20 cellular contexts compared by ENCODE assay signal in genomic region chr4:47494124-47494430, GRCh38. TPM values are rescaled to one million over a fixed set of nuclear protein-coding genes. Genes with fewer than 3 reads are reported as not detected.
DNase-seq lines count a peak whose midpoint lies in the region; ATAC-seq, FAIRE-seq and TF ChIP-seq lines count a peak whose summit lies in the region.
"Had no signal": no experiment of that assay in that cellular context is flagged by ENCODE, and none has a peak within 500 bp of the region (broad histone marks: within the 10 kb centered on the region; RNA-seq: fewer than 3 reads in every experiment).

No MANE protein-coding gene starts in this region.

- H3K27ac Mint-ChIP-seq in naive B cell, result peak overlapping the region in 5 of 6 donors; percentile 30 to 87 (median 70)
- no peak overlapping the region for H3K27ac Mint-ChIP-seq in activated T-helper 1 cell treated with anti-CD3 and anti-CD28 coated beads, Interleukin-12 subunit alpha, Interleukin-12 subunit beta, Interleukin-2, Interleukin-4 antibody, amounts not matched to agents 30 ng/mL and 10 ng/mL and 1 ng/mL, durations not matched to agents 14 hours and 24 hours and 36 hours
- H3K27ac Mint-ChIP-seq: CD14-positive monocyte, H9 had no signal

- peak; percentile 18 for ATAC-seq in GM21360 (IDR thresholded peaks at IDR 0.05; ENCODE audit: unreplicated experiment)
- ATAC-seq in naive B cell (ENCODE audit: low read depth in 2 of 2), result no peak
- no peak for ATAC-seq in GM21737 (IDR thresholded peaks at IDR 0.05; ENCODE audit: unreplicated experiment)
- no peak for ATAC-seq in HG03025 (IDR thresholded peaks at IDR 0.05; ENCODE audit: low FRiP score, unreplicated experiment)
- ATAC-seq: A549, SK-N-SH treated with all-trans-retinoic acid at 6 μM for 48 hours had no signal

- peak; percentile 32 for FAIRE-seq in D721Med (lab: Jason Lieb, UNC)
- FAIRE-seq: A549 had no signal

- H3K4me1 Mint-ChIP-seq in naive B cell, result peaks cover 48 to 65% (median 64%) of the 10 kb centered on the region in 3 donors
- peaks cover 5% of the 10 kb centered on the region for H3K4me1 Mint-ChIP-seq in activated T-helper 1 cell treated with anti-CD3 and anti-CD28 coated beads, Interleukin-12 subunit alpha, Interleukin-12 subunit beta, Interleukin-2, Interleukin-4 antibody, amounts not matched to agents 30 ng/mL and 10 ng/mL and 1 ng/mL, durations not matched to agents 14 hours and 24 hours and 36 hours (ENCODE audit: low read depth)

- no peak overlapping the region for H2AFZ ChIP-seq in Karpas-422 (ENCODE audit: low read length)

- no peaks in the 10 kb centered on the region for H3K9me3 ChIP-seq in Karpas-422 (ENCODE audit: low read length)
- H3K9me3 ChIP-seq: A549, Caco-2, Peyer's patch had no signal

- peak overlapping the region in 5 of 8 donors; percentile 10 to 73 (median 34) for H3K4me3 Mint-ChIP-seq in naive B cell
- no peak overlapping the region for H3K4me3 Mint-ChIP-seq in activated T-helper 1 cell treated with anti-CD3 and anti-CD28 coated beads, Interleukin-12 subunit alpha, Interleukin-12 subunit beta, Interleukin-2, Interleukin-4 antibody, amounts not matched to agents 30 ng/mL and 10 ng/mL and 1 ng/mL, durations not matched to agents 14 hours and 24 hours and 36 hours
- H3K4me3 Mint-ChIP-seq: CD14-positive monocyte, H9 had no signal

- H3K79me2 ChIP-seq in Karpas-422 (ENCODE audit: low read length), result peaks cover 65% of the 10 kb centered on the region

- intact Hi-C loops in activated T-helper 1 cell treated with anti-CD3 and anti-CD28 coated beads, Interleukin-12 subunit alpha, Interleukin-12 subunit beta, Interleukin-2, Interleukin-4 antibody, amounts not matched to agents 30 ng/mL and 10 ng/mL and 1 ng/mL, durations not matched to agents 14 hours and 24 hours and 36 hours (cut with micrococcal nuclease), result no loop called here

- H3K36me3 Mint-ChIP-seq in naive B cell, result peaks cover 14 to 20% of the 10 kb centered on the region in 2 donors
- H3K36me3 Mint-ChIP-seq in activated T-helper 1 cell treated with anti-CD3 and anti-CD28 coated beads, Interleukin-12 subunit alpha, Interleukin-12 subunit beta, Interleukin-2, Interleukin-4 antibody, amounts not matched to agents 30 ng/mL and 10 ng/mL and 1 ng/mL, durations not matched to agents 14 hours and 24 hours and 36 hours (ENCODE audit: low read depth), result no peaks in the 10 kb centered on the region

- H3K27me3 ChIP-seq in Karpas-422 (ENCODE audit: low read length), result no peaks in the 10 kb centered on the region
- H3K27me3 ChIP-seq: Peyer's patch had no signal

- peak overlapping the region; percentile 47 for H3K4me2 ChIP-seq in Karpas-422 (ENCODE audit: low read depth, low read length, poor library complexity, severe bottlenecking)
- H3K4me2 ChIP-seq: A549 had no signal

- no peak for TF ChIP-seq CTCF in D721Med (IDR thresholded peaks at IDR 0.05; ENCODE audit: insufficient read depth, missing control alignments)

- DNase-seq in D721Med (ENCODE audit: insufficient read length, low spot score) (no peak), Karpas-422 (no peak), naive B cell (no peak), dermis blood vessel endothelial cell (no peak)
- no peak for DNase-seq in activated T-helper 1 cell treated with anti-CD3 and anti-CD28 coated beads, Interleukin-12 subunit alpha, Interleukin-12 subunit beta, Interleukin-2, Interleukin-4 antibody, amounts not matched to agents 30 ng/mL and 10 ng/mL and 1 ng/mL, durations not matched to agents 14 hours and 24 hours and 36 hours (ENCODE audit: low spot score)
- DNase-seq: Caco-2, DMS53, H9, NCI-H1105 treated with DMSO at 0.1 percent for 48 hours, NCI-H187, NCI-H2171, NCI-H774, Peyer's patch, SHP77 had no signal

- peaks cover 61% of the 10 kb centered on the region for H3K4me1 ChIP-seq in Karpas-422 (ENCODE audit: low read length)
- H3K4me1 ChIP-seq: A549, Caco-2 had no signal

- peak overlapping the region; percentile 36; the same call in 1 of the 2 replicates for H3K9ac ChIP-seq in Karpas-422 (ENCODE audit: low read length)

- no peaks in the 10 kb centered on the region for H3K27me3 Mint-ChIP-seq in naive B cell
- no peaks in the 10 kb centered on the region for H3K27me3 Mint-ChIP-seq in activated T-helper 1 cell treated with anti-CD3 and anti-CD28 coated beads, Interleukin-12 subunit alpha, Interleukin-12 subunit beta, Interleukin-2, Interleukin-4 antibody, amounts not matched to agents 30 ng/mL and 10 ng/mL and 1 ng/mL, durations not matched to agents 14 hours and 24 hours and 36 hours (ENCODE audit: insufficient read depth)

- H3K36me3 ChIP-seq in Karpas-422 (ENCODE audit: insufficient read depth, low read length), result no peaks in the 10 kb centered on the region
- H3K36me3 ChIP-seq: Peyer's patch had no signal

- peaks cover 0 to 2% (median 0%) of the 10 kb centered on the region in 7 donors for H3K9me3 Mint-ChIP-seq in naive B cell
- no peaks in the 10 kb centered on the region for H3K9me3 Mint-ChIP-seq in activated T-helper 1 cell treated with anti-CD3 and anti-CD28 coated beads, Interleukin-12 subunit alpha, Interleukin-12 subunit beta, Interleukin-2, Interleukin-4 antibody, amounts not matched to agents 30 ng/mL and 10 ng/mL and 1 ng/mL, durations not matched to agents 14 hours and 24 hours and 36 hours
- H3K9me3 Mint-ChIP-seq: CD14-positive monocyte had no signal

- peak overlapping the region; percentile 6; the same call in 1 of the 2 replicates for H3K4me3 ChIP-seq in Karpas-422 (ENCODE audit: low read length)
- H3K4me3 ChIP-seq: A549, Peyer's patch had no signal

- H3K9me2 ChIP-seq in Karpas-422 (replicated peaks; ENCODE audit: insufficient read depth, low read length), result no peaks in the 10 kb centered on the region

- peak overlapping the region; percentile 49 for H3K27ac ChIP-seq in Karpas-422 (ENCODE audit: low read length)
- H3K27ac ChIP-seq: A549, Peyer's patch had no signal

- no peaks in the 10 kb centered on the region for H4K20me1 ChIP-seq in Karpas-422 (ENCODE audit: insufficient read depth, low read depth, low read length)

RNA-seq across cellular contexts. Expression of gene ATP10D, which starts 9.0 kb away (rescaled TPM):
- 18.9 and 27.4 TPM in 2 replicates for total RNA-seq in Karpas-422 (2014; rRNA removed; shearing (Covaris generic); ENCODE audit: low replicate concordance)
- polyA plus RNA-seq in naive B cell (ENCODE audit: low read depth in 6 of 6), result 10 to 100 TPM; 21.5 to 70.9 (median 43.8) TPM
- 1.6 and 1.9 TPM in 2 replicates for total RNA-seq in activated T-helper 1 cell treated with anti-CD3 and anti-CD28 coated beads, Interleukin-12 subunit alpha, Interleukin-12 subunit beta, Interleukin-2, Interleukin-4 antibody, amounts not matched to agents 30 ng/mL and 10 ng/mL and 1 ng/mL, durations not matched to agents 14 hours and 24 hours and 36 hours
- total RNA-seq in dermis blood vessel endothelial cell, result 26.9 and 30.5 TPM in 2 replicates

RNA-seq across cellular contexts. Expression of gene COMMD8, which starts 30.6 kb away (rescaled TPM):
- 25.4 and 94.5 TPM in 2 replicates for total RNA-seq in Karpas-422 (2014; rRNA removed; shearing (Covaris generic); ENCODE audit: low replicate concordance)
- polyA plus RNA-seq in naive B cell (ENCODE audit: low read depth in 6 of 6), result 10 to 100 TPM; 49.5 to 90.7 (median 61.9) TPM
- 15.8 and 15.9 TPM in 2 replicates for total RNA-seq in activated T-helper 1 cell treated with anti-CD3 and anti-CD28 coated beads, Interleukin-12 subunit alpha, Interleukin-12 subunit beta, Interleukin-2, Interleukin-4 antibody, amounts not matched to agents 30 ng/mL and 10 ng/mL and 1 ng/mL, durations not matched to agents 14 hours and 24 hours and 36 hours
- 20.4 and 24.0 TPM in 2 replicates for total RNA-seq in dermis blood vessel endothelial cell
